Comparison of ENCODE assay signal across 9 cellular contexts in genomic region chr4:47031713-47032404, GRCh38. TPM values are rescaled to one million over a fixed set of nuclear protein-coding genes. Genes with fewer than 3 reads are reported as not detected.
A peak's percentile ranks its signal among the peaks of the same experiment; 100 is the strongest.
DNase-seq lines count a peak whose midpoint lies in the region; ATAC-seq, FAIRE-seq and TF ChIP-seq lines count a peak whose summit lies in the region.
"Had no signal": no experiment of that assay in that cellular context is flagged by ENCODE, and none has a peak within 500 bp of the region (broad histone marks: within the 10 kb centered on the region; RNA-seq: fewer than 3 reads in every experiment).

No MANE protein-coding gene starts in this region.

- intact Hi-C loops in activated T-helper 2 cell treated with anti-CD3 and anti-CD28 coated beads, Interferon-gamma antibody, Interleukin-2, Interleukin-4, amounts not matched to agents 10 μg/mL and 5 μg/mL and 100 μg/mL, durations not matched to agents 14 hours and 24 hours and 36 hours (cut with micrococcal nuclease) = loop anchor here (2.0 to 5.0 kb wide), 3 partner anchors 40 to 187 kb away; partner anchors contain the start of gene GABRA4
- intact Hi-C loops in left ventricle myocardium superior (cut with micrococcal nuclease) = loop anchor here (10.0 kb wide), 1 partner anchor 187 kb away; no protein-coding TSS in a partner anchor
- intact Hi-C loops in sigmoid colon (cut with DNase I) = no loop called here

- DNase-seq in BJ (ENCODE audit: low read depth) = no peak
- DNase-seq in HFF-Myc (ENCODE audit: extremely low read depth, low read depth) = no peak
- DNase-seq in activated T-helper 2 cell treated with anti-CD3 and anti-CD28 coated beads, Interferon-gamma antibody, Interleukin-2, Interleukin-4, amounts not matched to agents 10 μg/mL and 5 μg/mL and 100 μg/mL, durations not matched to agents 14 hours and 24 hours and 36 hours (ENCODE audit: low spot score) = no peak
- DNase-seq in left ventricle myocardium superior = no peak
- no peak for DNase-seq in sigmoid colon
- no peak for DNase-seq in RCC 7860 (ENCODE audit: low spot score)
- no peak for DNase-seq in AML-193 (lab: John Stamatoyannopoulos, UW)
- DNase-seq in NAMALWA (ENCODE audit: low spot score) = no peak

- CTCF ChIA-PET in BJ (lab: Yijun Ruan, JAX) = no interaction called here

- no peak for TF ChIP-seq POLR2A in sigmoid colon (IDR thresholded peaks at IDR 0.05)

- H3K36me3 Mint-ChIP-seq in activated T-helper 2 cell treated with anti-CD3 and anti-CD28 coated beads, Interferon-gamma antibody, Interleukin-2, Interleukin-4, amounts not matched to agents 10 μg/mL and 5 μg/mL and 100 μg/mL, durations not matched to agents 14 hours and 24 hours and 36 hours (ENCODE audit: low read depth) = no peaks in the 10 kb centered on the region

- peak; percentile 57 for ATAC-seq in left ventricle myocardium superior

- H3K27me3 Mint-ChIP-seq in activated T-helper 2 cell treated with anti-CD3 and anti-CD28 coated beads, Interferon-gamma antibody, Interleukin-2, Interleukin-4, amounts not matched to agents 10 μg/mL and 5 μg/mL and 100 μg/mL, durations not matched to agents 14 hours and 24 hours and 36 hours (ENCODE audit: low read depth) = peaks cover 30% of the 10 kb centered on the region

- no peak overlapping the region for H3K27ac Mint-ChIP-seq in activated T-helper 2 cell treated with anti-CD3 and anti-CD28 coated beads, Interferon-gamma antibody, Interleukin-2, Interleukin-4, amounts not matched to agents 10 μg/mL and 5 μg/mL and 100 μg/mL, durations not matched to agents 14 hours and 24 hours and 36 hours

- TF ChIP-seq CTCF in BJ (IDR thresholded peaks at IDR 0.05; ENCODE audit: insufficient read depth, low read depth, low read length) (no peak), HFF-Myc (IDR thresholded peaks at IDR 0.05; ENCODE audit: low read depth, low read length, missing control alignments) (no peak), sigmoid colon (IDR thresholded peaks at IDR 0.05) (no peak)

- H3K27ac ChIP-seq in sigmoid colon = no peak overlapping the region

- POLR2A ChIA-PET in BJ (lab: Charles Lee) = no interaction called here

- no peaks in the 10 kb centered on the region for H3K36me3 ChIP-seq in BJ (ENCODE audit: control insufficient read depth, insufficient read depth, low read length)
- H3K36me3 ChIP-seq in sigmoid colon = no peaks in the 10 kb centered on the region

- H3K4me3 ChIP-seq in BJ (ENCODE audit: low read depth, low read length) = peak overlapping the region; percentile 4; the same call in 1 of the 2 replicates
- peak overlapping the region; percentile 37 for H3K4me3 ChIP-seq in HFF-Myc (replicated peaks; ENCODE audit: low read depth, low read length)
- peak overlapping the region in 3 of 4 donors; percentile 26 to 44 (median 44) for H3K4me3 ChIP-seq in sigmoid colon

- H3K9me3 Mint-ChIP-seq in activated T-helper 2 cell treated with anti-CD3 and anti-CD28 coated beads, Interferon-gamma antibody, Interleukin-2, Interleukin-4, amounts not matched to agents 10 μg/mL and 5 μg/mL and 100 μg/mL, durations not matched to agents 14 hours and 24 hours and 36 hours = no peaks in the 10 kb centered on the region

- H3K4me1 Mint-ChIP-seq in activated T-helper 2 cell treated with anti-CD3 and anti-CD28 coated beads, Interferon-gamma antibody, Interleukin-2, Interleukin-4, amounts not matched to agents 10 μg/mL and 5 μg/mL and 100 μg/mL, durations not matched to agents 14 hours and 24 hours and 36 hours (ENCODE audit: low read depth) = peaks cover 18% of the 10 kb centered on the region

- H3K4me1 ChIP-seq in sigmoid colon = peaks cover 0 to 18% (median 13%) of the 10 kb centered on the region in 4 donors

- H3K9me3 ChIP-seq in sigmoid colon = no peaks in the 10 kb centered on the region

- peak overlapping the region; percentile 63 for H3K4me3 Mint-ChIP-seq in activated T-helper 2 cell treated with anti-CD3 and anti-CD28 coated beads, Interferon-gamma antibody, Interleukin-2, Interleukin-4, amounts not matched to agents 10 μg/mL and 5 μg/mL and 100 μg/mL, durations not matched to agents 14 hours and 24 hours and 36 hours (ENCODE audit: low read depth)

- no peak for FAIRE-seq in RCC 7860 (lab: Jason Lieb, UNC)
- FAIRE-seq: colon had no signal

- 0 to 2% methylated on average over 19 of the region's 19 CpGs for WGBS in sigmoid colon, 2 donors

- no peak for TF ChIP-seq EP300 in sigmoid colon (IDR thresholded peaks at IDR 0.05)

- H3K27me3 ChIP-seq in BJ (ENCODE audit: control insufficient read depth, insufficient read depth, low read length) (peaks cover 11% of the 10 kb centered on the region), sigmoid colon (peaks cover 10 to 29% (median 11%) of the 10 kb centered on the region in 3 donors)

RNA-seq across cellular contexts. Expression of gene GABRB1, which starts 0.5 kb away (rescaled TPM):
- not detected in 2 replicates for polyA plus RNA-seq in BJ (2011; rRNA removed)
- polyA minus RNA-seq in BJ (2011; rRNA and poly(A)+ RNA removed) = not detected in 2 replicates
- not detected in 2 replicates for total RNA-seq in activated T-helper 2 cell treated with anti-CD3 and anti-CD28 coated beads, Interferon-gamma antibody, Interleukin-2, Interleukin-4, amounts not matched to agents 10 μg/mL and 5 μg/mL and 100 μg/mL, durations not matched to agents 14 hours and 24 hours and 36 hours
- 4.0 TPM for total RNA-seq in left ventricle myocardium superior
- total RNA-seq in sigmoid colon = 1 to 10 TPM in 1 of 4 donors, under 1 TPM in 3; 0.36 to 1.7 (median 0.65) TPM
- polyA plus RNA-seq in sigmoid colon = under 1 TPM in 1 of 3 donors, not detected in 2; 0.22 TPM

RNA-seq across cellular contexts. Expression of gene GABRA4, which starts 38.5 kb away (rescaled TPM):
- polyA plus RNA-seq in BJ (2011; rRNA removed) = not detected in 2 replicates
- polyA minus RNA-seq in BJ (2011; rRNA and poly(A)+ RNA removed) = not detected in 2 replicates
- not detected in 2 replicates for total RNA-seq in activated T-helper 2 cell treated with anti-CD3 and anti-CD28 coated beads, Interferon-gamma antibody, Interleukin-2, Interleukin-4, amounts not matched to agents 10 μg/mL and 5 μg/mL and 100 μg/mL, durations not matched to agents 14 hours and 24 hours and 36 hours
- 16.5 TPM for total RNA-seq in left ventricle myocardium superior
- total RNA-seq in sigmoid colon = under 1 TPM in 3 of 4 donors, not detected in 1; 0.14 to 0.36 (median 0.28) TPM
- polyA plus RNA-seq in sigmoid colon = under 1 TPM in 1 of 3 donors, not detected in 2; 0.09 TPM

Comparison
In these comparisons a context has a peak if more than half of its experiments do, and no peak if none do; other contexts are left out.
1. RNA of gene GABRA4, which starts 38.5 kb away (total RNA-seq): 16.5 TPM in left ventricle myocardium superior (single experiment); 0.14 to 0.36 TPM in sigmoid colon and not detected in activated T-helper 2 cell treated with anti-CD3 and anti-CD28 coated beads, Interferon-gamma antibody, Interleukin-2, Interleukin-4, amounts not matched to agents 10 μg/mL and 5 μg/mL and 100 μg/mL, durations not matched to agents 14 hours and 24 hours and 36 hours; every median in the first group is over 10 times any median in the second.
2. Peak in every context shown above with its lines, with median percentiles within 50 percentile points of each other: H3K4me3 ChIP-seq.